9 cellular contexts compared by ENCODE assay signal in genomic region chr16:85415196-85415988, GRCh38.
DNase-seq lines count a peak whose midpoint lies in the region; ATAC-seq and TF ChIP-seq lines count a peak whose summit lies in the region.
"Had no signal": no experiment of that assay in that cellular context is flagged by ENCODE, and none has a peak within 500 bp of the region (broad histone marks: within the 10 kb centered on the region; RNA-seq: fewer than 3 reads in every experiment).

No MANE protein-coding gene starts in this region.

- no peak for ATAC-seq in RWPE2 (ENCODE audit: low read depth)

- intact Hi-C loops in left ventricle myocardium inferior (cut with micrococcal nuclease) (no loop called here), esophagus muscularis mucosa (cut with DNase I) (no loop called here)

- POLR2A ChIA-PET in HEK293 (lab: Yijun Ruan, JAX), result no interaction called here

- TF ChIP-seq CTCF in HEK293 (tag by site-specific recombination; IDR thresholded peaks at IDR 0.05) (no peak), RWPE2 (IDR thresholded peaks at IDR 0.05; ENCODE audit: poor library complexity, severe bottlenecking) (no peak), left ventricle myocardium inferior (IDR thresholded peaks at IDR 0.05; ENCODE audit: borderline replicate concordance) (no peak), esophagus muscularis mucosa (IDR thresholded peaks at IDR 0.05) (no peak)

- no peaks in the 10 kb centered on the region for H3K27me3 ChIP-seq in RWPE2 (ENCODE audit: insufficient read depth, poor library complexity, severe bottlenecking)
- H3K27me3 ChIP-seq in left ventricle myocardium inferior (ENCODE audit: low read depth), result no peaks in the 10 kb centered on the region
- H3K27me3 ChIP-seq in rectal smooth muscle tissue (ENCODE audit: control insufficient read depth, insufficient read depth, low read length), result no peaks in the 10 kb centered on the region
- no peaks in the 10 kb centered on the region for H3K27me3 ChIP-seq in esophagus muscularis mucosa
- H3K27me3 ChIP-seq: suprapubic skin had no signal

- no peaks in the 10 kb centered on the region for H3K4me1 ChIP-seq in HEK293 (ENCODE audit: control insufficient read depth, insufficient read depth, low read length)
- no peaks in the 10 kb centered on the region for H3K4me1 ChIP-seq in RWPE2 (ENCODE audit: insufficient read depth, poor library complexity, severe bottlenecking)
- H3K4me1 ChIP-seq in left ventricle myocardium inferior, result peaks cover 14% of the 10 kb centered on the region
- H3K4me1 ChIP-seq in rectal smooth muscle tissue (ENCODE audit: control insufficient read depth, insufficient read depth, low read length), result peaks cover 4% of the 10 kb centered on the region
- peaks cover 9 to 17% (median 15%) of the 10 kb centered on the region in 4 donors for H3K4me1 ChIP-seq in esophagus muscularis mucosa

- H3K9ac ChIP-seq in rectal smooth muscle tissue (ENCODE audit: low read length), result no peak overlapping the region

- no peaks in the 10 kb centered on the region for H3K36me3 ChIP-seq in HEK293 (ENCODE audit: control insufficient read depth in 2 of 2, insufficient read depth in 1 of 2, low read length in 2 of 2)
- H3K36me3 ChIP-seq in RWPE2 (ENCODE audit: low read depth), result no peaks in the 10 kb centered on the region
- H3K36me3 ChIP-seq in left ventricle myocardium inferior, result no peaks in the 10 kb centered on the region
- no peaks in the 10 kb centered on the region for H3K36me3 ChIP-seq in rectal smooth muscle tissue (ENCODE audit: control insufficient read depth, insufficient read depth, low read length)
- no peaks in the 10 kb centered on the region for H3K36me3 ChIP-seq in esophagus muscularis mucosa

- H3K27ac ChIP-seq in HEK293 (ENCODE audit: extremely low read depth, low read depth, low read length), result no peak overlapping the region
- no peak overlapping the region for H3K27ac ChIP-seq in RWPE2 (ENCODE audit: poor library complexity, severe bottlenecking)
- H3K27ac ChIP-seq in left ventricle myocardium inferior (replicated peaks), result peak overlapping the region; percentile 46
- peak overlapping the region; percentile 36 for H3K27ac ChIP-seq in rectal smooth muscle tissue (ENCODE audit: low read depth, low read length)
- peak overlapping the region in 1 of 4 donors; percentile 60 for H3K27ac ChIP-seq in esophagus muscularis mucosa (replicated peaks in 1 of 4)
- H3K27ac ChIP-seq: suprapubic skin had no signal

- H3K4me3 ChIP-seq in HEK293 (ENCODE audit: low read depth, low read length), result no peak overlapping the region
- H3K4me3 ChIP-seq in RWPE2 (ENCODE audit: severe bottlenecking), result no peak overlapping the region
- no peak overlapping the region for H3K4me3 ChIP-seq in left ventricle myocardium inferior
- H3K4me3 ChIP-seq in rectal smooth muscle tissue (ENCODE audit: low read length), result no peak overlapping the region
- H3K4me3 ChIP-seq in esophagus muscularis mucosa, result no peak overlapping the region

- CTCF ChIA-PET in HEK293 (lab: Yijun Ruan, JAX), result interaction anchor here (0.6 to 1.2 kb wide), 22 partner anchors 11 to 300 kb away, joined by 3 to 12 read pairs (median 4); no protein-coding TSS in a partner anchor

- TF ChIP-seq EP300 in esophagus muscularis mucosa (IDR thresholded peaks at IDR 0.05), result no peak

- 67% methylated on average over 7 of the region's 21 CpGs for WGBS in esophagus muscularis mucosa

- no peaks in the 10 kb centered on the region for H3K9me3 ChIP-seq in HEK293 (ENCODE audit: control insufficient read depth, insufficient read depth, low read depth, low read length)
- H3K9me3 ChIP-seq in RWPE2 (ENCODE audit: severe bottlenecking), result no peaks in the 10 kb centered on the region
- no peaks in the 10 kb centered on the region for H3K9me3 ChIP-seq in left ventricle myocardium inferior (replicated peaks)
- no peaks in the 10 kb centered on the region for H3K9me3 ChIP-seq in esophagus muscularis mucosa
- H3K9me3 ChIP-seq: suprapubic skin had no signal

- no peak for TF ChIP-seq POLR2A in esophagus muscularis mucosa (IDR thresholded peaks at IDR 0.05; ENCODE audit: low read depth)

- peak; percentile 51 for DNase-seq in RWPE2 (ENCODE audit: low spot score)
- peak; percentile 36 for DNase-seq in left ventricle myocardium inferior
- DNase-seq in esophagus muscularis mucosa (ENCODE audit: extremely low spot score), result no peak
- DNase-seq in NCI-H1694 treated with DMSO at 0.1 percent for 48 hours (lab: John Stamatoyannopoulos, UW), result no peak
- DNase-seq in activated CD4-positive, alpha-beta T cell treated with anti-CD3 and anti-CD28 coated beads for 1 hour, result no peak
- DNase-seq: NCI-H1436 treated with DMSO at 0.1 percent for 48 hours had no signal

TF ChIP-seq in HEK293, 187 proteins besides CTCF, POLR2A, EP300 and RAD21:
- TF ChIP-seq ZNF561 (tag by site-specific recombination; IDR thresholded peaks at IDR 0.05; ENCODE audit: borderline replicate concordance) (peak; percentile 17; the same call in 1 of the 2 replicates), SALL2 (tag by site-specific recombination; IDR thresholded peaks at IDR 0.05; ENCODE audit: borderline replicate concordance) (no peak), ZNF24 (tag by site-specific recombination; IDR thresholded peaks at IDR 0.05) (peak; percentile 66), ZNF658 (tag by site-specific recombination; IDR thresholded peaks at IDR 0.05) (no peak), ZSCAN18 (tag by site-specific recombination; IDR thresholded peaks at IDR 0.05) (no peak), SP7 (tag by site-specific recombination; IDR thresholded peaks at IDR 0.05) (peak; percentile 84; the same call in 1 of the 2 replicates), ZBTB21 (tag by site-specific recombination; IDR thresholded peaks at IDR 0.05) (no peak), ZNF23 (tag by site-specific recombination; IDR thresholded peaks at IDR 0.05; ENCODE audit: borderline replicate concordance) (no peak), FEZF1 (tag by site-specific recombination; IDR thresholded peaks at IDR 0.05) (peak; percentile 63), ZNF692 (tag by site-specific recombination; IDR thresholded peaks at IDR 0.05) (no peak), ZBTB20 (tag by site-specific recombination; IDR thresholded peaks at IDR 0.05) (peak; percentile 54; the same call in 1 of the 2 replicates)

Comparison
In these comparisons a context has a peak if more than half of its experiments do, and no peak if none do; other contexts are left out.
1. H3K27ac ChIP-seq: peak in left ventricle myocardium inferior (single experiment) and rectal smooth muscle tissue (single experiment); none in HEK293 (single experiment) and RWPE2 (single experiment).
2. DNase-seq: peak in RWPE2 (single experiment) and left ventricle myocardium inferior (single experiment); none in esophagus muscularis mucosa (single experiment), NCI-H1694 treated with DMSO at 0.1 percent for 48 hours (single experiment) and activated CD4-positive, alpha-beta T cell treated with anti-CD3 and anti-CD28 coated beads for 1 hour (single experiment).